ENCODE assay signal across 3 cellular contexts in the genomic region with DNA sequence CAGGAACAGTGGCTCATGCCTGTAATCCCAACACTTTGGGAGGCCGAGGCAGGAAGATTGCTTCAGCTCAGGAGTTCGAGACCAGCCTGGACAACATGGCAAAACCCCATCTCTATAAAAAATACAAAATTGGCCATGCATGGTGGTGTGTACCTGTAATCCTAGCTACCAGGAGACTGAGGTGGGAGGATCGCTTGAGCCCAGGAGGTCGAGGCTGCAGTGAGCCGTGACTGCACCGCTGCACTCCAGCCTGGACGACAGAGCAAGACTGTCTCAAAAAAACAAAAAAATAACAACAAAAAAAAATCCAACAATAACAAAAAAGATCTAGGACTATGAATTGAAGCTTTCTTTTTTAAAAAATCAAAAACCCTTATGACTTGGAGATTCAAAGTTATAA. TPM values are rescaled to one million over a fixed set of nuclear protein-coding genes. Genes with fewer than 3 reads are reported as not detected.
DNase-seq lines count a peak whose midpoint lies in the region; TF ChIP-seq lines count a peak whose summit lies in the region.
"Not testable (repeated sequence)": the region's sequence is repeated elsewhere in the genome, so short reads cannot be mapped to it uniquely, and the experiment has no call there.

No MANE protein-coding gene starts in this region.

- H3K36me3 ChIP-seq in endodermal cell (ENCODE audit: control insufficient read depth, insufficient read depth, low read length) = peaks cover 22% of the 10 kb centered on the region

- H3K27me3 Mint-ChIP-seq in endodermal cell (ENCODE audit: insufficient read depth); nephron progenitor cell (ENCODE audit: low read depth, poor library complexity): not testable (repeated sequence)

- not testable (repeated sequence) for H3K4me1 Mint-ChIP-seq in endodermal cell
- peaks cover 19% of the 10 kb centered on the region for H3K4me1 Mint-ChIP-seq in nephron progenitor cell

- not testable (repeated sequence) for H3K9ac ChIP-seq in endodermal cell (ENCODE audit: extremely low read depth, low read length, poor library complexity, severe bottlenecking)

- not testable (repeated sequence) for H3K36me3 Mint-ChIP-seq in endodermal cell (ENCODE audit: low read depth)
- H3K36me3 Mint-ChIP-seq in nephron progenitor cell (ENCODE audit: low read depth) = peaks cover 47% of the 10 kb centered on the region

- H3K4me3 ChIP-seq in endodermal cell (ENCODE audit: low read length) = not testable (repeated sequence)

- not testable (repeated sequence) for H3K9me3 Mint-ChIP-seq in endodermal cell, nephron progenitor cell

- not testable (repeated sequence) for TF ChIP-seq CTCF in endodermal cell (conservative IDR thresholded peaks at IDR 0.05); nephron progenitor cell (IDR thresholded peaks at IDR 0.05)

- not testable (repeated sequence) for H3K4me3 Mint-ChIP-seq in endodermal cell, nephron progenitor cell

- DNase-seq in endodermal cell, nephron progenitor cell: not testable (repeated sequence)
- peak; percentile 78 for DNase-seq in left kidney (ENCODE audit: low read depth, low spot score)

- not testable (repeated sequence) for H3K4me1 ChIP-seq in endodermal cell (ENCODE audit: control insufficient read depth, insufficient read depth, low read length)

- H3K27me3 ChIP-seq in endodermal cell (ENCODE audit: control insufficient read depth, insufficient read depth, low read length, poor library complexity, severe bottlenecking) = not testable (repeated sequence)

- H3K9me3 ChIP-seq in endodermal cell (ENCODE audit: control insufficient read depth, low read length) = not testable (repeated sequence)

- not testable (repeated sequence) for H3K27ac ChIP-seq in endodermal cell (ENCODE audit: low read depth, low read length)

- peak overlapping the region; percentile 30 for H3K27ac Mint-ChIP-seq in endodermal cell
- H3K27ac Mint-ChIP-seq in nephron progenitor cell = peak overlapping the region; percentile 22

- 94 to 95% methylated on average over 3 to 7 of the region's 7 CpGs for WGBS in endodermal cell (ENCODE audit: insufficient coverage in 1 of 2, insufficient read length in 1 of 2), 2 experiments

RNA-seq across cellular contexts. Expression of a gene that starts 38.4 kb away (rescaled TPM):
- 10 to 100 TPM; 11.9 to 13.8 TPM for total RNA-seq in endodermal cell
- polyA plus RNA-seq in endodermal cell (2013, experiment 1 of 2) = 31.3 TPM
- 32.3 TPM for polyA plus RNA-seq in endodermal cell (2013, experiment 2 of 2)
